Comparison of ENCODE assay signal across 19 cellular contexts in the genomic region with DNA sequence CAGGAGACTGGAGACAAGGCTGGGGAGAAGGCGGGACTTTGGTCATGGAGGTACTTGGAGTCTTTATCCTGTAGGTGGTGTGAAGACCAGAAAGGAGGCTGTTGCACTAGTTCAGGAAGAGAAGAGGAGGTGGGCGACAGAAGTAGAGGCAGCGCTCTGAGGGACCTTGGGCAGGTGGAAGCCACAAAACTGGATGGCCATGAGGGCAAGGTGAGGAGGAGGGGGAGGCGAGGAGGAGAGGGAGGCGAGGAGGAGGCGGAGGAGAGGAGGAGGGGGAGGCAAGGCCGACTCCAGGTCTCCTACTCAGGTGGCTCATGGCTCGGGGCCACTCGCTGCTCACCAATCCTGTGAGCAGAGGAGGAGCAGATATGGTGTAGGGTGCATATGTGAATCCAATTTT.
A peak's percentile ranks its signal among the peaks of the same experiment; 100 is the strongest.
DNase-seq lines count a peak whose midpoint lies in the region; ATAC-seq and TF ChIP-seq lines count a peak whose summit lies in the region.
"Had no signal": no experiment of that assay in that cellular context is flagged by ENCODE, and none has a peak within 500 bp of the region (broad histone marks: within the 10 kb centered on the region; RNA-seq: fewer than 3 reads in every experiment).

No MANE protein-coding gene starts in this region.

- 0 out of 2 replicates have a peak, but pooled peaks cover 3% of the 10 kb centered on the region for H3K4me1 ChIP-seq in HEK293 (ENCODE audit: control insufficient read depth, insufficient read depth, low read length)
- H3K4me1 ChIP-seq in endodermal cell (ENCODE audit: control insufficient read depth, insufficient read depth, low read length), result peaks cover 14% of the 10 kb centered on the region
- H3K4me1 ChIP-seq in upper lobe of right lung, result peaks cover 5% of the 10 kb centered on the region

- POLR2A ChIA-PET in HEK293 (lab: Yijun Ruan, JAX), result no interaction called here
- POLR2A ChIA-PET in RWPE1 (lab: Yijun Ruan, JAX; ENCODE audit: low non-redundant PET), result no interaction called here

- WGBS in endodermal cell (ENCODE audit: insufficient coverage in 1 of 2, insufficient read length in 1 of 2), 2 experiments, result 88 to 93% methylated on average over 5 to 9 of the region's 9 CpGs

- H3K9me3 ChIP-seq in HEK293 (ENCODE audit: control insufficient read depth, insufficient read depth, low read depth, low read length) (no peaks in the 10 kb centered on the region), endodermal cell (ENCODE audit: control insufficient read depth, low read length) (no peaks in the 10 kb centered on the region), upper lobe of right lung (no peaks in the 10 kb centered on the region)
- H3K9me3 ChIP-seq: SJCRH30 had no signal

- no peak for ATAC-seq in stimulated activated memory B cell treated with anti-CD40 and anti-IgM and Interleukin-4, amounts not matched to agents 10 μg/mL and 1 μg/mL and 100 μg/mL, for 72 hours
- ATAC-seq in omental fat pad (ENCODE audit: low FRiP score) (no peak), upper lobe of right lung (no peak)
- ATAC-seq: HCT116, K562 had no signal

- H3K27ac ChIP-seq in HEK293 (ENCODE audit: extremely low read depth, low read depth, low read length) (no peak overlapping the region), RWPE1 (peak overlapping the region; percentile 86), endodermal cell (ENCODE audit: low read depth, low read length) (no peak overlapping the region), upper lobe of right lung (no peak overlapping the region)
- H3K27ac ChIP-seq: GM23248, SJCRH30 had no signal

- H3K27me3 Mint-ChIP-seq in endodermal cell (ENCODE audit: insufficient read depth), result peaks cover 78% of the 10 kb centered on the region
- H3K27me3 Mint-ChIP-seq in stimulated activated memory B cell treated with anti-CD40 and anti-IgM and Interleukin-4, amounts not matched to agents 10 μg/mL and 1 μg/mL and 100 μg/mL, for 72 hours, result peaks cover 11% of the 10 kb centered on the region
- H3K27me3 Mint-ChIP-seq: CD4-positive, alpha-beta T cell had no signal

- H3K36me3 Mint-ChIP-seq in endodermal cell (ENCODE audit: low read depth), result no peaks in the 10 kb centered on the region
- H3K36me3 Mint-ChIP-seq in stimulated activated memory B cell treated with anti-CD40 and anti-IgM and Interleukin-4, amounts not matched to agents 10 μg/mL and 1 μg/mL and 100 μg/mL, for 72 hours, result no peaks in the 10 kb centered on the region

- no peaks in the 10 kb centered on the region for H3K36me3 ChIP-seq in HEK293 (ENCODE audit: control insufficient read depth in 2 of 2, insufficient read depth in 1 of 2, low read length in 2 of 2)
- H3K36me3 ChIP-seq in endodermal cell (ENCODE audit: control insufficient read depth, insufficient read depth, low read length), result no peaks in the 10 kb centered on the region
- H3K36me3 ChIP-seq in upper lobe of right lung, result no peaks in the 10 kb centered on the region
- H3K36me3 ChIP-seq: SJCRH30 had no signal

- CTCF ChIA-PET in HEK293 (lab: Yijun Ruan, JAX), result interaction anchor here (2.2 kb wide), 1 partner anchor 910 kb away, joined by 11 read pairs; no protein-coding TSS in a partner anchor
- CTCF ChIA-PET in RWPE1 (lab: Yijun Ruan, JAX), result no interaction called here

- DNase-seq in RWPE1 (ENCODE audit: low spot score), result no peak
- no peak for DNase-seq in endodermal cell
- no peak for DNase-seq in glomerular visceral epithelial cell (ENCODE audit: extremely low spot score)
- DNase-seq in omental fat pad (ENCODE audit: low spot score), result no peak
- DNase-seq in upper lobe of right lung, result no peak
- DNase-seq: AML-193; CD4-positive, alpha-beta T cell; GM23248; NCI-H1417; NCI-H187 treated with DMSO at 0.1 percent for 48 hours; NCI-H2227 treated with DMSO at 0.1 percent for 48 hours; NCI-H510A treated with DMSO at 0.1 percent for 48 hours; NCI-H774; OCI-M1; SJCRH30 had no signal

- no peak overlapping the region for H3K27ac Mint-ChIP-seq in endodermal cell
- H3K27ac Mint-ChIP-seq in stimulated activated memory B cell treated with anti-CD40 and anti-IgM and Interleukin-4, amounts not matched to agents 10 μg/mL and 1 μg/mL and 100 μg/mL, for 72 hours, result peak overlapping the region; percentile 40
- H3K27ac Mint-ChIP-seq: CD4-positive, alpha-beta T cell had no signal

- no peak overlapping the region for H3K4me3 ChIP-seq in HEK293 (ENCODE audit: low read depth, low read length)
- no peak overlapping the region for H3K4me3 ChIP-seq in endodermal cell (ENCODE audit: low read length)
- no peak overlapping the region for H3K4me3 ChIP-seq in upper lobe of right lung
- H3K4me3 ChIP-seq: GM23248, K562, SJCRH30 had no signal

- H3K4me3 Mint-ChIP-seq in endodermal cell, result no peak overlapping the region
- no peak overlapping the region for H3K4me3 Mint-ChIP-seq in stimulated activated memory B cell treated with anti-CD40 and anti-IgM and Interleukin-4, amounts not matched to agents 10 μg/mL and 1 μg/mL and 100 μg/mL, for 72 hours
- H3K4me3 Mint-ChIP-seq: CD4-positive, alpha-beta T cell had no signal

- H3K9me3 Mint-ChIP-seq in endodermal cell, result no peaks in the 10 kb centered on the region
- no peaks in the 10 kb centered on the region for H3K9me3 Mint-ChIP-seq in stimulated activated memory B cell treated with anti-CD40 and anti-IgM and Interleukin-4, amounts not matched to agents 10 μg/mL and 1 μg/mL and 100 μg/mL, for 72 hours
- H3K9me3 Mint-ChIP-seq: CD4-positive, alpha-beta T cell had no signal

- H3K4me1 Mint-ChIP-seq in endodermal cell, result peaks cover 30% of the 10 kb centered on the region
- peaks cover 48% of the 10 kb centered on the region for H3K4me1 Mint-ChIP-seq in stimulated activated memory B cell treated with anti-CD40 and anti-IgM and Interleukin-4, amounts not matched to agents 10 μg/mL and 1 μg/mL and 100 μg/mL, for 72 hours

- no peak for TF ChIP-seq CTCF in HEK293 (tag by site-specific recombination; IDR thresholded peaks at IDR 0.05)
- no peak for TF ChIP-seq CTCF in RWPE1 (conservative IDR thresholded peaks at IDR 0.05; ENCODE audit: low read depth)
- TF ChIP-seq CTCF in endodermal cell (conservative IDR thresholded peaks at IDR 0.05), result peak; percentile 32
- TF ChIP-seq CTCF in omental fat pad (IDR thresholded peaks at IDR 0.05), result no peak
- TF ChIP-seq CTCF in upper lobe of right lung (IDR thresholded peaks at IDR 0.05), result no peak

- intact Hi-C loops in upper lobe of right lung (cut with DNase I), result no loop called here

- peaks cover 59% of the 10 kb centered on the region for H3K27me3 ChIP-seq in endodermal cell (ENCODE audit: control insufficient read depth, insufficient read depth, low read length, poor library complexity, severe bottlenecking)
- no peaks in the 10 kb centered on the region for H3K27me3 ChIP-seq in upper lobe of right lung
- H3K27me3 ChIP-seq: SJCRH30 had no signal

- no peak overlapping the region for H3K9ac ChIP-seq in endodermal cell (ENCODE audit: extremely low read depth, low read length, poor library complexity, severe bottlenecking)
- H3K9ac ChIP-seq: GM23248 had no signal

TF ChIP-seq in HEK293, 187 proteins besides CTCF, POLR2A, EP300 and RAD21:
- TF ChIP-seq ZNF350 (tag by site-specific recombination; IDR thresholded peaks at IDR 0.05) (no peak), ZFHX2 (tag by site-specific recombination; conservative IDR thresholded peaks at IDR 0.05) (peak; percentile 68), KLF10 (tag by site-specific recombination; IDR thresholded peaks at IDR 0.05) (no peak), ZNF473 (tag by site-specific recombination; IDR thresholded peaks at IDR 0.05) (no peak), SP7 (tag by site-specific recombination; IDR thresholded peaks at IDR 0.05) (no peak), SP3 (tag by site-specific recombination; IDR thresholded peaks at IDR 0.05) (no peak), EGR2 (tag by site-specific recombination; IDR thresholded peaks at IDR 0.05; ENCODE audit: low read depth) (peak; percentile 91), ZIC2 (tag by site-specific recombination; IDR thresholded peaks at IDR 0.05) (no peak)
- TF ChIP-seq, protein P1, sequence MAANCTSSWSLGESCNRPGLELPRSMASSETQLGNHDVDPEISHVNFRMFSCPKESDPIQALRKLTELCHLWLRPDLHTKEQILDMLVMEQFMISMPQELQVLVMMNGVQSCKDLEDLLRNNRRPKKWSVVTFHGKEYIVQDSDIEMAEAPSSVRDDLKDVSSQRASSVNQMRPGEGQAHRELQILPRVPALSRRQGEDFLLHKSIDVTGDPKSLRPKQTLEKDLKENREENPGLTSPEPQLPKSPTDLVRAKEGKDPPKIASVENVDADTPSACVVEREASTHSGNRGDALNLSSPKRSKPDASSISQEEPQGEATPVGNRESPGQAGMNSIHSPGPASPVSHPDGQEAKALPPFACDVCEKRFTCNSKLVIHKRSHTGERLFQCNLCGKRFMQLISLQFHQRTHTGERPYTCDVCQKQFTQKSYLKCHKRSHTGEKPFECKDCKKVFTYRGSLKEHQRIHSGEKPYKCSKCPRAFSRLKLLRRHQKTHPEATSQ (tag by site-specific recombination; IDR thresholded peaks at IDR 0.05), result no peak
- TF ChIP-seq, protein P2, sequence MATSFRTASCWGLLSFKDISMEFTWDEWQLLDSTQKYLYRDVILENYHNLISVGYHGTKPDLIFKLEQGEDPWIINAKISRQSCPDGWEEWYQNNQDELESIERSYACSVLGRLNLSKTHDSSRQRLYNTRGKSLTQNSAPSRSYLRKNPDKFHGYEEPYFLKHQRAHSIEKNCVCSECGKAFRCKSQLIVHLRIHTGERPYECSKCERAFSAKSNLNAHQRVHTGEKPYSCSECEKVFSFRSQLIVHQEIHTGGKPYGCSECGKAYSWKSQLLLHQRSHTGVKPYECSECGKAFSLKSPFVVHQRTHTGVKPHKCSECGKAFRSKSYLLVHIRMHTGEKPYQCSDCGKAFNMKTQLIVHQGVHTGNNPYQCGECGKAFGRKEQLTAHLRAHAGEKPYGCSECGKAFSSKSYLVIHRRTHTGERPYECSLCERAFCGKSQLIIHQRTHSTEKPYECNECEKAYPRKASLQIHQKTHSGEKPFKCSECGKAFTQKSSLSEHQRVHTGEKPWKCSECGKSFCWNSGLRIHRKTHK (tag by site-specific recombination; IDR thresholded peaks at IDR 0.05), result no peak
